Comparison of ENCODE assay signal across 8 cellular contexts in the genomic region with DNA sequence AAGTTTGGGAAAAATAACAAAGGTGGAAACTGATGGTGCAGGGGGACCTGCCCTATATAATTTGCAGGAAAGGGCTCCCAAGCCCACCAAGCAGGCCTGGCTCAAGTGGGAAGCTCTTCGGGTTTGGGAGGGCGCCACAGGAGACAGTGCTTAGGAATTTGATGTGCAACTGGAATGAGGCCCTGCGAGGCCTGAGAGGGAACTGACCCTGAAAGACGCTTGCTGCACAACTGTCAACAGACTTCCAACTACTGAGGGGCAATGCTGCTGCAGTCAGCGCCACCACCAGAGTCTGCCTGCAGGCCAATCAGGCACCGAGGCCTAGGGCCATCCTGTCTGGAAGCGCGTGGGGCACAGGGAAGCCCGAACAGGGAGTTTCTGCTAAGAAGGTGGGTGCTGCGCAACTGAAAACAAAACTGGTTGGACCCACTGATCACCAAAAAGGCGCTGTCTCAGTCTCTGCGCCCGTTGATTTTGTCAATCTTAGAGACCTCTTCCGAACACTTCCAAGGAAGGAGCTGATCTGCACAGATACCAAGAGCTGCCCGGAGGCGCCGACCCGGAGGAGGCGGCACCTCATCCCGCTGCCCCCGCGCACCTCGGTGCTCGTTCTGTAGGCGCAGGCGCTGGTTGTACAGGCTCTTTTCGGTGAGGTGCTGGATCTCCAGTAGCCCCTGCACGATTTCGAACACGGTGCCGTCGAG. TPM values are rescaled to one million over a fixed set of nuclear protein-coding genes. Genes with fewer than 3 reads are reported as not detected.
A peak's percentile ranks its signal among the peaks of the same experiment; 100 is the strongest.
DNase-seq lines count a peak whose midpoint lies in the region; ATAC-seq, FAIRE-seq and TF ChIP-seq lines count a peak whose summit lies in the region.

No MANE protein-coding gene starts in this region.

- TF ChIP-seq CTCF in AG10803 (conservative IDR thresholded peaks at IDR 0.05; ENCODE audit: low read length) = no peak
- no peak for TF ChIP-seq CTCF in astrocyte (IDR thresholded peaks at IDR 0.05; ENCODE audit: insufficient read depth, low read depth, low read length)

- no peak overlapping the region for H3K27ac ChIP-seq in astrocyte (ENCODE audit: low read depth, low read length)

- H3K36me3 ChIP-seq in astrocyte (ENCODE audit: insufficient read depth, low read length) (no peaks in the 10 kb centered on the region), skeletal muscle satellite cell (ENCODE audit: insufficient read depth, low read length) (peaks cover 3% of the 10 kb centered on the region)

- H3K9ac ChIP-seq in astrocyte (ENCODE audit: low read length) (peak overlapping the region; percentile 89), skeletal muscle satellite cell (ENCODE audit: low read depth, low read length) (peak overlapping the region; percentile 99)

- peaks cover 28% of the 10 kb centered on the region for H4K20me1 ChIP-seq in astrocyte (ENCODE audit: insufficient read depth, low read length)

- peak overlapping the region; percentile 94 for H3K4me3 Mint-ChIP-seq in astrocyte (ENCODE audit: unreplicated experiment)

- no peaks in the 10 kb centered on the region for H3K9me3 Mint-ChIP-seq in astrocyte (ENCODE audit: unreplicated experiment)

- peaks cover 13% of the 10 kb centered on the region for H3K79me2 ChIP-seq in astrocyte (ENCODE audit: insufficient read depth, low read length)

- no peaks in the 10 kb centered on the region for H3K36me3 Mint-ChIP-seq in astrocyte (ENCODE audit: low read depth, unreplicated experiment)

- no peaks in the 10 kb centered on the region for H3K9me3 ChIP-seq in astrocyte (ENCODE audit: insufficient read depth, low read depth, low read length)
- H3K9me3 ChIP-seq in iPS-18c (ENCODE audit: control insufficient read depth, insufficient read depth, low read length) = no peaks in the 10 kb centered on the region
- no peaks in the 10 kb centered on the region for H3K9me3 ChIP-seq in skeletal muscle satellite cell (replicated peaks; ENCODE audit: low read length)

- H3K27me3 ChIP-seq in astrocyte (ENCODE audit: insufficient read depth, low read length) (no peaks in the 10 kb centered on the region), skeletal muscle satellite cell (ENCODE audit: control insufficient read depth, insufficient read depth, low read length) (no peaks in the 10 kb centered on the region)

- peak overlapping the region; percentile 97 for H2AFZ ChIP-seq in astrocyte (ENCODE audit: low read depth, low read length)

- H3K4me3 ChIP-seq in AG10803 (ENCODE audit: low read length) (peak overlapping the region; percentile 89), astrocyte (ENCODE audit: insufficient read depth, low read depth, low read length) (peak overlapping the region; percentile 81), iPS-18c (ENCODE audit: insufficient read depth, low read depth, low read length) (peak overlapping the region; percentile 90), skeletal muscle satellite cell (ENCODE audit: low read length) (peak overlapping the region; percentile 99)
- peak overlapping the region; percentile 82 for H3K4me3 ChIP-seq in Jurkat, Clone E6-1 (ENCODE audit: low read length)

- peak; percentile 23 for ATAC-seq in GM18907 (IDR thresholded peaks at IDR 0.05; ENCODE audit: unreplicated experiment)
- no peak for ATAC-seq in GM21529 (IDR thresholded peaks at IDR 0.05; ENCODE audit: unreplicated experiment)

- FAIRE-seq in astrocyte (lab: Jason Lieb, UNC) = no peak

- H3K4me1 ChIP-seq in astrocyte (ENCODE audit: insufficient read depth, low read length) = peaks cover 28% of the 10 kb centered on the region
- H3K4me1 ChIP-seq in skeletal muscle satellite cell (ENCODE audit: control insufficient read depth, insufficient read depth, low read length) = peaks cover 36% of the 10 kb centered on the region

- H3K27me3 Mint-ChIP-seq in astrocyte (ENCODE audit: low read depth, unreplicated experiment) = no peaks in the 10 kb centered on the region

- no peak for DNase-seq in AG10803 (ENCODE audit: low read depth)
- no peak for DNase-seq in Jurkat, Clone E6-1 (ENCODE audit: low read depth, low spot score)
- DNase-seq in astrocyte (ENCODE audit: low read depth) = no peak
- DNase-seq in SHP77 treated with DMSO at 0.1 percent for 48 hours (lab: John Stamatoyannopoulos, UW) = no peak

- peak overlapping the region; percentile 99 for H3K4me2 ChIP-seq in astrocyte (ENCODE audit: low read length)
- H3K4me2 ChIP-seq in skeletal muscle satellite cell (ENCODE audit: low read length) = peak overlapping the region; percentile 97

- no peak overlapping the region for H3K27ac Mint-ChIP-seq in astrocyte (ENCODE audit: unreplicated experiment)

- H3K4me1 Mint-ChIP-seq in astrocyte (ENCODE audit: low read depth, unreplicated experiment) = peaks cover 28% of the 10 kb centered on the region

RNA-seq across cellular contexts. Expression of a gene that starts 0.7 kb away (rescaled TPM):
- polyA plus RNA-seq in Jurkat, Clone E6-1 (2012; ENCODE audit: insufficient read depth, insufficient read length) = 80.2 TPM
- 33.3 and 33.7 TPM in 2 replicates for total RNA-seq in astrocyte
- total RNA-seq in skeletal muscle satellite cell (2012; rRNA removed) = 54.8 and 55.5 TPM in 2 replicates

RNA-seq across cellular contexts. Expression of a gene that starts 51.1 kb away (rescaled TPM):
- polyA plus RNA-seq in Jurkat, Clone E6-1 (2012; ENCODE audit: insufficient read depth, insufficient read length) = 8.8 TPM
- 1.9 and 2.9 TPM in 2 replicates for total RNA-seq in astrocyte
- under 0.01 and 0.25 TPM in 2 replicates for total RNA-seq in skeletal muscle satellite cell (2012; rRNA removed)
